ENCODE assay signal across 14 cellular contexts in genomic region chr7:74153736-74154135, GRCh38. TPM values are rescaled to one million over a fixed set of nuclear protein-coding genes. Genes with fewer than 3 reads are reported as not detected.
A peak's percentile ranks its signal among the peaks of the same experiment; 100 is the strongest.
DNase-seq lines count a peak whose midpoint lies in the region; ATAC-seq lines count a peak whose summit lies in the region.
"Had no signal": no experiment of that assay in that cellular context is flagged by ENCODE, and none has a peak within 500 bp of the region (broad histone marks: within the 10 kb centered on the region; RNA-seq: fewer than 3 reads in every experiment).

No MANE protein-coding gene starts in this region.

- H2BK12ac ChIP-seq in mesenchymal stem cell (ENCODE audit: low read length in 2 of 2), result no peak overlapping the region

- no peak overlapping the region for H4K91ac ChIP-seq in mesenchymal stem cell (ENCODE audit: low read length)

- no peak overlapping the region for H3K27ac ChIP-seq in mesenchymal stem cell (ENCODE audit: low read length, poor library complexity, severe bottlenecking)
- H3K27ac ChIP-seq: C4-2B, GM23248 had no signal

- H3K18ac ChIP-seq in mesenchymal stem cell (ENCODE audit: low read depth in 1 of 2, low read length in 2 of 2), result no peak overlapping the region

- DNase-seq in ELF-1 (ENCODE audit: low read depth, low spot score) (peak; percentile 61), M059J (ENCODE audit: low read depth) (peak; percentile 73), RPMI7951 (ENCODE audit: low read depth) (peak; percentile 45), left colon (no peak), mesenchymal stem cell (no peak), HCEC 1CT (no peak)
- DNase-seq in activated CD8-positive, alpha-beta memory T cell treated with anti-CD3 and anti-CD28 coated beads, Interleukin-2, amount 50 U/mL, for 4 hours, result no peak
- DNase-seq in activated CD4-positive, alpha-beta T cell treated with anti-CD3 and anti-CD28 coated beads, Interleukin-2, amount 50 U/mL, for 1 hour, result no peak
- DNase-seq: CD4-positive, alpha-beta memory T cell; DND-41; GM23248; H7 had no signal

- no peak overlapping the region for H3K9ac ChIP-seq in mesenchymal stem cell (ENCODE audit: low read length)
- H3K9ac ChIP-seq: GM23248 had no signal

- H3K4me2 ChIP-seq in mesenchymal stem cell (ENCODE audit: low read length, poor library complexity, severe bottlenecking), result no peak overlapping the region

- ATAC-seq in left colon, result peak; percentile 35
- ATAC-seq: GM12878 had no signal

- 90% methylated on average over 7 of the region's 9 CpGs for WGBS in mesenchymal stem cell

- H3K4me1 ChIP-seq in mesenchymal stem cell (ENCODE audit: control insufficient read depth, insufficient read depth, low read depth, low read length), result peaks cover 1% of the 10 kb centered on the region

- H3K27me3 ChIP-seq in mesenchymal stem cell (ENCODE audit: control insufficient read depth in 1 of 2, insufficient read depth in 1 of 2, low read length in 2 of 2), result no peaks in the 10 kb centered on the region

- no peak overlapping the region for H3K14ac ChIP-seq in mesenchymal stem cell (ENCODE audit: low read length in 2 of 2)

- no peak overlapping the region for H3K23ac ChIP-seq in mesenchymal stem cell (ENCODE audit: low read length in 2 of 2)

- no peak overlapping the region for H2BK15ac ChIP-seq in mesenchymal stem cell (ENCODE audit: low read depth, poor library complexity, severe bottlenecking)

- H2BK120ac ChIP-seq in mesenchymal stem cell (ENCODE audit: low read depth, low read length), result no peak overlapping the region

- no peaks in the 10 kb centered on the region for H3K79me1 ChIP-seq in mesenchymal stem cell (replicated peaks; ENCODE audit: low read length, poor library complexity, severe bottlenecking)

- no peak overlapping the region for H4K8ac ChIP-seq in mesenchymal stem cell (ENCODE audit: low read length)

- H3K4ac ChIP-seq in mesenchymal stem cell (ENCODE audit: low read depth in 1 of 2, low read length in 2 of 2), result no peak overlapping the region

- no peak overlapping the region for H3K4me3 ChIP-seq in mesenchymal stem cell (ENCODE audit: insufficient read depth in 1 of 2, low read depth in 1 of 2, low read length in 2 of 2)
- H3K4me3 ChIP-seq: GM12878, GM23248 had no signal

- H3K9me3 ChIP-seq in mesenchymal stem cell (ENCODE audit: control insufficient read depth, low read length), result no peaks in the 10 kb centered on the region

- intact Hi-C loops in left colon (cut with DNase I, micrococcal nuclease), result no loop called here

- H2BK5ac ChIP-seq in mesenchymal stem cell (ENCODE audit: low read depth, low read length, poor library complexity, severe bottlenecking), result no peak overlapping the region

- H2AFZ ChIP-seq in mesenchymal stem cell (ENCODE audit: low read depth, low read length), result no peak overlapping the region
- H2AFZ ChIP-seq: GM23248 had no signal

- no peak overlapping the region for H2AK5ac ChIP-seq in mesenchymal stem cell (ENCODE audit: low read length, severe bottlenecking)

- no peaks in the 10 kb centered on the region for H3K36me3 ChIP-seq in mesenchymal stem cell (ENCODE audit: control insufficient read depth in 1 of 2, insufficient read depth in 2 of 2, low read depth in 1 of 2, low read length in 2 of 2)

RNA-seq across cellular contexts. Expression of gene EIF4H, which starts 20.4 kb away (rescaled TPM):
- 223 and 331 TPM in 2 replicates for total RNA-seq in M059J (2014; rRNA removed; shearing (Covaris generic))
- 190 and 239 TPM in 2 replicates for total RNA-seq in RPMI7951 (2014; rRNA removed; shearing (Covaris generic))
- 100 to 1,000 TPM; 250 to 271 TPM for total RNA-seq in left colon
- polyA plus RNA-seq in mesenchymal stem cell (2013, experiment 1 of 2), result 203 TPM
- polyA plus RNA-seq in mesenchymal stem cell (2013, experiment 2 of 2), result 198 TPM

RNA-seq across cellular contexts. Expression of gene LAT2, which starts 56.1 kb away (rescaled TPM):
- 0.27 TPM in 1 of 2 replicates, not detected in the other for total RNA-seq in M059J (2014; rRNA removed; shearing (Covaris generic))
- total RNA-seq in RPMI7951 (2014; rRNA removed; shearing (Covaris generic)), result 0.24 TPM in 1 of 2 replicates, not detected in the other
- total RNA-seq in left colon, result 1 to 10 TPM; 1.1 to 6.9 TPM
- 0.35 TPM for polyA plus RNA-seq in mesenchymal stem cell (2013, experiment 1 of 2)
- 0.52 TPM for polyA plus RNA-seq in mesenchymal stem cell (2013, experiment 2 of 2)

Comparison
In these comparisons a context has a peak if more than half of its experiments do, and no peak if none do; other contexts are left out.
1. DNase-seq: peak in ELF-1 (single experiment), M059J (single experiment) and RPMI7951 (single experiment); none in left colon (0 of 2), mesenchymal stem cell (single experiment), activated CD8-positive, alpha-beta memory T cell treated with anti-CD3 and anti-CD28 coated beads, Interleukin-2, amount 50 U/mL, for 4 hours (single experiment), HCEC 1CT (single experiment) and activated CD4-positive, alpha-beta T cell treated with anti-CD3 and anti-CD28 coated beads, Interleukin-2, amount 50 U/mL, for 1 hour (single experiment).